ENCODE assay signal across 23 cellular contexts in genomic region chr14:79658224-79658623, GRCh38.
"Had no signal": no experiment of that assay in that cellular context is flagged by ENCODE, and none has a peak within 500 bp of the region (broad histone marks: within the 10 kb centered on the region; RNA-seq: fewer than 3 reads in every experiment).

No MANE protein-coding gene starts in this region.

- H3K27ac Mint-ChIP-seq: activated B cell treated with CpG ODN at 0.5 μM for 24 hours; activated naive CD4-positive, alpha-beta T cell treated with anti-CD3 and anti-CD28 coated beads for 36 hours; activated naive CD8-positive, alpha-beta T cell treated with anti-CD3 and anti-CD28 coated beads, Interleukin-2, amount 10 ng/mL, durations not matched to agents 7 days and 5 days; effector memory CD8-positive, alpha-beta T cell; mesothelial cell of epicardium; naive thymus-derived CD8-positive, alpha-beta T cell; progenitor cell of endocrine pancreas; stimulated activated naive B cell treated with anti-CD40 and anti-IgM and Interleukin-4, amounts not matched to agents 10 μg/mL and 1 μg/mL and 100 μg/mL, for 72 hours had no signal

- H3K27me3 ChIP-seq: breast epithelium, colonic mucosa, dorsolateral prefrontal cortex, esophagus muscularis mucosa, testis had no signal

- H3K36me3 Mint-ChIP-seq: activated naive CD8-positive, alpha-beta T cell treated with anti-CD3 and anti-CD28 coated beads, Interleukin-2, amount 10 ng/mL, durations not matched to agents 7 days and 5 days; naive thymus-derived CD8-positive, alpha-beta T cell; stimulated activated naive B cell treated with anti-CD40 and anti-IgM and Interleukin-4, amounts not matched to agents 10 μg/mL and 1 μg/mL and 100 μg/mL, for 72 hours had no signal

- H3K4me3 ChIP-seq: breast epithelium, colonic mucosa, dorsolateral prefrontal cortex, esophagus muscularis mucosa, testis had no signal

- ATAC-seq: effector memory CD8-positive, alpha-beta T cell; left ventricle myocardium superior; naive thymus-derived CD8-positive, alpha-beta T cell; stimulated activated naive B cell treated with anti-CD40 and anti-IgM and Interleukin-4, amounts not matched to agents 10 μg/mL and 1 μg/mL and 100 μg/mL, for 72 hours had no signal

- H3K4me3 Mint-ChIP-seq: activated B cell treated with CpG ODN at 0.5 μM for 24 hours; activated naive CD4-positive, alpha-beta T cell treated with anti-CD3 and anti-CD28 coated beads for 36 hours; activated naive CD8-positive, alpha-beta T cell treated with anti-CD3 and anti-CD28 coated beads, Interleukin-2, amount 10 ng/mL, durations not matched to agents 7 days and 5 days; central memory CD8-positive, alpha-beta T cell; effector memory CD8-positive, alpha-beta T cell; mesothelial cell of epicardium; naive thymus-derived CD8-positive, alpha-beta T cell; stimulated activated naive B cell treated with anti-CD40 and anti-IgM and Interleukin-4, amounts not matched to agents 10 μg/mL and 1 μg/mL and 100 μg/mL, for 72 hours had no signal

- H3K4me1 Mint-ChIP-seq: activated B cell treated with CpG ODN at 0.5 μM for 24 hours; activated naive CD8-positive, alpha-beta T cell treated with anti-CD3 and anti-CD28 coated beads, Interleukin-2, amount 10 ng/mL, durations not matched to agents 7 days and 5 days; central memory CD8-positive, alpha-beta T cell; naive thymus-derived CD8-positive, alpha-beta T cell; stimulated activated naive B cell treated with anti-CD40 and anti-IgM and Interleukin-4, amounts not matched to agents 10 μg/mL and 1 μg/mL and 100 μg/mL, for 72 hours had no signal

- H3K36me3 ChIP-seq: breast epithelium, colonic mucosa, esophagus muscularis mucosa had no signal

- H3K27ac ChIP-seq: breast epithelium, colonic mucosa, esophagus muscularis mucosa, testis had no signal

- DNase-seq: activated B cell treated with CpG ODN at 0.5 μM for 24 hours; activated CD4-positive, alpha-beta T cell treated with anti-CD3 and anti-CD28 coated beads for 4 hours; activated CD4-positive, alpha-beta T cell treated with anti-CD3 and anti-CD28 coated beads, Interleukin-2, amount 50 U/mL, for 48 hours; activated naive CD4-positive, alpha-beta T cell treated with anti-CD3 and anti-CD28 coated beads for 36 hours; activated naive CD8-positive, alpha-beta T cell treated with anti-CD3 and anti-CD28 coated beads, Interleukin-2, amount 10 ng/mL, durations not matched to agents 7 days and 5 days; activated T-cell treated with anti-CD3 and anti-CD28 coated beads, Interleukin-2, amount 50 U/mL, for 48 hours; amniotic stem cell; colonic mucosa; effector memory CD8-positive, alpha-beta T cell; left ventricle myocardium superior; mammary epithelial cell; naive thymus-derived CD8-positive, alpha-beta T cell; stimulated activated CD4-positive, alpha-beta T cell treated with anti-CD3 and anti-CD28 coated beads, Interleukin-2, amount 100 ng/mL, for 48 hours; stimulated activated CD8-positive, alpha-beta memory T cell treated with anti-CD3 and anti-CD28 coated beads, Interleukin-4, amount 100 ng/mL, for 48 hours; stimulated activated naive B cell treated with anti-CD40 and anti-IgM and Interleukin-4, amounts not matched to agents 10 μg/mL and 1 μg/mL and 100 μg/mL, for 72 hours; testis; trophoblast cell had no signal

- H3K4me1 ChIP-seq: breast epithelium, colonic mucosa, esophagus muscularis mucosa, testis had no signal

- H3K27me3 Mint-ChIP-seq: activated B cell treated with CpG ODN at 0.5 μM for 24 hours; activated naive CD8-positive, alpha-beta T cell treated with anti-CD3 and anti-CD28 coated beads, Interleukin-2, amount 10 ng/mL, durations not matched to agents 7 days and 5 days; central memory CD8-positive, alpha-beta T cell; effector memory CD8-positive, alpha-beta T cell; progenitor cell of endocrine pancreas; stimulated activated naive B cell treated with anti-CD40 and anti-IgM and Interleukin-4, amounts not matched to agents 10 μg/mL and 1 μg/mL and 100 μg/mL, for 72 hours had no signal

- H3K9me3 Mint-ChIP-seq: activated naive CD4-positive, alpha-beta T cell treated with anti-CD3 and anti-CD28 coated beads for 36 hours had no signal
